ENCODE assay signal across 18 cellular contexts in genomic region chr13:98801626-98802418, GRCh38. TPM values are rescaled to one million over a fixed set of nuclear protein-coding genes. Genes with fewer than 3 reads are reported as not detected.
DNase-seq lines count a peak whose midpoint lies in the region; ATAC-seq, FAIRE-seq and TF ChIP-seq lines count a peak whose summit lies in the region.
"Had no signal": no experiment of that assay in that cellular context is flagged by ENCODE, and none has a peak within 500 bp of the region (broad histone marks: within the 10 kb centered on the region; RNA-seq: fewer than 3 reads in every experiment).

No MANE protein-coding gene starts in this region.

- peaks cover 0 to 10% (median 0%) of the 10 kb centered on the region in 4 donors for H3K4me1 ChIP-seq in Peyer's patch
- peaks cover 0 to 9% of the 10 kb centered on the region in 2 donors for H3K4me1 ChIP-seq in small intestine (ENCODE audit: control insufficient read depth in 2 of 2, insufficient read depth in 1 of 2, low read depth in 1 of 2, low read length in 1 of 2)
- no peaks in the 10 kb centered on the region for H3K4me1 ChIP-seq in MM.1S (ENCODE audit: low read length)

- no peak overlapping the region for H2AFZ ChIP-seq in MM.1S (ENCODE audit: low read length)
- H2AFZ ChIP-seq: GM23248 had no signal

- H3K27me3 ChIP-seq in Peyer's patch (no peaks in the 10 kb centered on the region), small intestine (ENCODE audit: control insufficient read depth in 2 of 2, insufficient read depth in 2 of 2, low read length in 2 of 2) (no peaks in the 10 kb centered on the region), MM.1S (replicated peaks; ENCODE audit: insufficient read depth, low read length) (no peaks in the 10 kb centered on the region)

- no peaks in the 10 kb centered on the region for H4K20me1 ChIP-seq in MM.1S (ENCODE audit: insufficient read depth, low read length)

- H3K4me3 ChIP-seq in Peyer's patch (no peak overlapping the region), small intestine (ENCODE audit: low read depth in 1 of 2, low read length in 2 of 2) (no peak overlapping the region), MM.1S (ENCODE audit: low read length) (no peak overlapping the region)
- H3K4me3 ChIP-seq: GM23248 had no signal

- H3K9me3 Mint-ChIP-seq in activated naive CD4-positive, alpha-beta T cell treated with anti-CD3 and anti-CD28 coated beads, Interleukin-2, amount 50 U/mL, for 24 hours = no peaks in the 10 kb centered on the region
- H3K9me3 Mint-ChIP-seq in activated naive CD4-positive, alpha-beta T cell treated with anti-CD3 and anti-CD28 coated beads, Interleukin-2, amount 50 U/mL, for 72 hours = no peaks in the 10 kb centered on the region
- H3K9me3 Mint-ChIP-seq: CD8-positive, alpha-beta T cell had no signal

- H3F3A ChIP-seq in MM.1S (ENCODE audit: insufficient read depth, low read length) = no peaks in the 10 kb centered on the region

- no peaks in the 10 kb centered on the region for H3K9me3 ChIP-seq in Peyer's patch
- no peaks in the 10 kb centered on the region for H3K9me3 ChIP-seq in small intestine (ENCODE audit: control insufficient read depth, low read depth)
- no peaks in the 10 kb centered on the region for H3K9me3 ChIP-seq in MM.1S (replicated peaks; ENCODE audit: insufficient read depth, low read length)

- peaks cover 0 to 27% (median 0%) of the 10 kb centered on the region in 3 donors for H3K36me3 ChIP-seq in Peyer's patch
- H3K36me3 ChIP-seq in small intestine (ENCODE audit: control insufficient read depth in 2 of 2, insufficient read depth in 2 of 2, low read length in 2 of 2) = peaks cover 0 to 5% of the 10 kb centered on the region in 2 donors
- no peaks in the 10 kb centered on the region for H3K36me3 ChIP-seq in MM.1S (replicated peaks; ENCODE audit: insufficient read depth, low read length)

- H3K79me2 ChIP-seq in MM.1S (ENCODE audit: low read length) = no peaks in the 10 kb centered on the region

- H3K4me2 ChIP-seq in MM.1S (ENCODE audit: low read depth, low read length) = no peak overlapping the region

- peaks cover 22% of the 10 kb centered on the region for H3K36me3 Mint-ChIP-seq in activated naive CD4-positive, alpha-beta T cell treated with anti-CD3 and anti-CD28 coated beads, Interleukin-2, amount 50 U/mL, for 24 hours
- H3K36me3 Mint-ChIP-seq in activated naive CD4-positive, alpha-beta T cell treated with anti-CD3 and anti-CD28 coated beads, Interleukin-2, amount 50 U/mL, for 72 hours = peaks cover 11 to 13% of the 10 kb centered on the region in 2 donors

- no peak overlapping the region for H3K9ac ChIP-seq in MM.1S (ENCODE audit: low read length)
- H3K9ac ChIP-seq: GM23248 had no signal

- WGBS in small intestine, 3 donors = 79 to 83% (median 79%) methylated on average over 10 of the region's 10 CpGs

- H3K9me2 ChIP-seq in MM.1S (replicated peaks; ENCODE audit: insufficient read depth, low read length) = no peaks in the 10 kb centered on the region

- no peak for FAIRE-seq in small intestine (lab: Jason Lieb, UNC)
- FAIRE-seq: RCC 7860 had no signal

- no peaks in the 10 kb centered on the region for H3K4me1 Mint-ChIP-seq in activated naive CD4-positive, alpha-beta T cell treated with anti-CD3 and anti-CD28 coated beads, Interleukin-2, amount 50 U/mL, for 24 hours

- no peak overlapping the region for H3K4me3 Mint-ChIP-seq in activated naive CD4-positive, alpha-beta T cell treated with anti-CD3 and anti-CD28 coated beads, Interleukin-2, amount 50 U/mL, for 24 hours
- H3K4me3 Mint-ChIP-seq: CD8-positive, alpha-beta T cell had no signal

- peak overlapping the region; percentile 55 for H3K27ac Mint-ChIP-seq in activated naive CD4-positive, alpha-beta T cell treated with anti-CD3 and anti-CD28 coated beads, Interleukin-2, amount 50 U/mL, for 24 hours
- peak overlapping the region in 1 of 2 donors; percentile 51 for H3K27ac Mint-ChIP-seq in activated naive CD4-positive, alpha-beta T cell treated with anti-CD3 and anti-CD28 coated beads, Interleukin-2, amount 50 U/mL, for 72 hours
- H3K27ac Mint-ChIP-seq: CD8-positive, alpha-beta T cell had no signal

- ATAC-seq in activated naive CD4-positive, alpha-beta T cell treated with anti-CD3 and anti-CD28 coated beads, Interleukin-2, amount 50 U/mL, for 72 hours = no peak
- ATAC-seq in left lobe of liver = peak; percentile 68
- no peak for ATAC-seq in GM19463 (IDR thresholded peaks at IDR 0.05; ENCODE audit: unreplicated experiment)
- ATAC-seq: CD8-positive, alpha-beta T cell had no signal

- peak overlapping the region in 3 of 4 donors; percentile 30 to 87 (median 76) for H3K27ac ChIP-seq in Peyer's patch
- H3K27ac ChIP-seq in small intestine (ENCODE audit: low read depth in 1 of 2, low read length in 1 of 2) = peak overlapping the region; percentile 85 to 93
- H3K27ac ChIP-seq in MM.1S (ENCODE audit: low read length) = no peak overlapping the region
- H3K27ac ChIP-seq: GM23248 had no signal

- no peak for DNase-seq in activated naive CD4-positive, alpha-beta T cell treated with anti-CD3 and anti-CD28 coated beads, Interleukin-2, amount 50 U/mL, for 72 hours (ENCODE audit: low spot score in 2 of 2)
- DNase-seq in Peyer's patch (no peak), left lobe of liver (ENCODE audit: low spot score) (no peak), small intestine (no peak), MM.1S (no peak), iPS-NIHi7 (ENCODE audit: extremely low spot score) (no peak)
- DNase-seq: 8988T; CD8-positive, alpha-beta T cell; DND-41; GM23248; NCI-H1092; NCI-H2081 treated with DMSO at 0.1 percent for 48 hours; NCI-H510A treated with DMSO at 0.1 percent for 48 hours had no signal

- TF ChIP-seq POLR2A in Peyer's patch (IDR thresholded peaks at IDR 0.05) = no peak

- TF ChIP-seq CTCF in Peyer's patch (IDR thresholded peaks at IDR 0.05) (no peak), MM.1S (IDR thresholded peaks at IDR 0.05; ENCODE audit: low read length) (no peak)

- no peaks in the 10 kb centered on the region for H3K27me3 Mint-ChIP-seq in activated naive CD4-positive, alpha-beta T cell treated with anti-CD3 and anti-CD28 coated beads, Interleukin-2, amount 50 U/mL, for 24 hours

RNA-seq across cellular contexts. Expression of gene SLC15A1, which starts 49.4 kb away (rescaled TPM):
- total RNA-seq in activated naive CD4-positive, alpha-beta T cell treated with anti-CD3 and anti-CD28 coated beads, Interleukin-2, amount 50 U/mL, for 72 hours = not detected
- total RNA-seq in Peyer's patch (100 to 1,000 TPM in 3 of 4 donors, 1 to 10 TPM in 1; 4.1 to 732 (median 555) TPM), left lobe of liver (26.9 TPM)
- 100 to 1,000 TPM in 2 of 3 donors, 10 to 100 TPM in 1; 36.9 to 422 (median 263) TPM for polyA plus RNA-seq in small intestine
- total RNA-seq: CD8-positive, alpha-beta T cell; GM23248; MCF 10A had no signal
- polyA plus RNA-seq: BJ, GM23248 had no signal

Comparison
In these comparisons a context has a peak if more than half of its experiments do, and no peak if none do; other contexts are left out.
1. RNA of gene SLC15A1, which starts 49.4 kb away (total RNA-seq): 4.1 to 732 TPM in Peyer's patch and 26.9 TPM in left lobe of liver (single experiment); not detected in activated naive CD4-positive, alpha-beta T cell treated with anti-CD3 and anti-CD28 coated beads, Interleukin-2, amount 50 U/mL, for 72 hours; every median in the first group is over 4 times any median in the second.